In genomic region chr1:231757101-231757404, GRCh38 we compare ENCODE assay signal across 1 cellular context.
TF ChIP-seq lines count a peak whose summit lies in the region.

No MANE protein-coding gene starts in this region.

TF ChIP-seq in K562, 482 proteins besides CTCF, POLR2A, EP300 and RAD21 (continued from another document):
- TF ChIP-seq ZNF609 (CRISPR knock-in tag; IDR thresholded peaks at IDR 0.05; ENCODE audit: borderline replicate concordance) (no peak), ZSCAN32 (CRISPR knock-in tag; IDR thresholded peaks at IDR 0.05) (no peak), CEBPB (tag; IDR thresholded peaks at IDR 0.05) (peak; percentile 42), SPI1 (IDR thresholded peaks at IDR 0.05; ENCODE audit: borderline replicate concordance, low read depth, low read length) (peak; percentile 28; the same call in 1 of the 2 replicates), SNRNP70 (optimal IDR thresholded peaks at IDR 0.05; ENCODE audit: low read depth, low read length) (no peak), NFIC (IDR thresholded peaks at IDR 0.05) (no peak)
